Comparison of ENCODE assay signal across 15 cellular contexts in genomic region chr6:154292855-154293519, GRCh38.
DNase-seq lines count a peak whose midpoint lies in the region; ATAC-seq and TF ChIP-seq lines count a peak whose summit lies in the region.
"Had no signal": no experiment of that assay in that cellular context is flagged by ENCODE, and none has a peak within 500 bp of the region (broad histone marks: within the 10 kb centered on the region; RNA-seq: fewer than 3 reads in every experiment).

No MANE protein-coding gene starts in this region.

- H3K27me3 Mint-ChIP-seq in HFFc6 (ENCODE audit: insufficient read depth) = peaks cover 2% of the 10 kb centered on the region
- H3K27me3 Mint-ChIP-seq: activated naive CD8-positive, alpha-beta T cell treated with anti-CD3 and anti-CD28 coated beads for 36 hours had no signal

- 82% methylated on average over 4 of the region's 4 CpGs for WGBS in mammary epithelial cell (ENCODE audit: low coverage, missing lambda C conversion rate)

- H3K27me3 ChIP-seq in mammary epithelial cell (ENCODE audit: insufficient read depth, low read length) (no peaks in the 10 kb centered on the region), left lung (no peaks in the 10 kb centered on the region)
- H3K27me3 ChIP-seq: esophagus squamous epithelium had no signal

- H3K9me3 Mint-ChIP-seq in HFFc6 = no peaks in the 10 kb centered on the region

- H3K4me3 ChIP-seq in mammary epithelial cell (replicated peaks in 1 of 3; ENCODE audit: insufficient read depth in 1 of 3, low read depth in 2 of 3, low read length in 3 of 3) (no peak overlapping the region), left lung (no peak overlapping the region), coronary artery (no peak overlapping the region)
- H3K4me3 ChIP-seq: esophagus squamous epithelium had no signal

- H3K27ac ChIP-seq in mammary epithelial cell (ENCODE audit: insufficient read depth, low read depth, low read length) (peak overlapping the region; percentile 28), left lung (peak overlapping the region; percentile 13 to 57), coronary artery (no peak overlapping the region)

- DNase-seq in ACHN (peak; percentile 59), HFFc6 (peak; percentile 70), mammary epithelial cell (peak; percentile 52), left lung (no peak), coronary artery (ENCODE audit: low spot score) (no peak), COLO668 (lab: John Stamatoyannopoulos, UW; ENCODE audit: unreplicated experiment) (no peak), DMS114 treated with DMSO at 0.1 percent for 48 hours (lab: John Stamatoyannopoulos, UW; ENCODE audit: unreplicated experiment) (no peak)
- DNase-seq in stimulated activated CD4-positive, alpha-beta T cell treated with anti-CD3 and anti-CD28 coated beads, Interleukin-4, amount 100 ng/mL, for 1 hour = no peak
- DNase-seq: activated CD4-positive, alpha-beta T cell treated with anti-CD3 and anti-CD28 coated beads for 1 hour; activated naive CD8-positive, alpha-beta T cell treated with anti-CD3 and anti-CD28 coated beads for 36 hours; esophagus squamous epithelium; NCI-H1092; OCI-M1; stimulated activated naive CD4-positive, alpha-beta T cell had no signal

- no peaks in the 10 kb centered on the region for H3K9me3 ChIP-seq in mammary epithelial cell (replicated peaks; ENCODE audit: insufficient read depth, low read length)
- H3K9me3 ChIP-seq in left lung = no peaks in the 10 kb centered on the region
- H3K9me3 ChIP-seq: esophagus squamous epithelium had no signal

- in situ Hi-C loops in ACHN (cut with HindIII; ENCODE audit: low pct_ligation_motif_present, low pct_unique_long_range_greater_than_20kb, low sequenced_read_pairs) (no loop called here), mammary epithelial cell (cut with MboI; ENCODE audit: low sequenced_read_pairs in 2 of 2) (no loop called here)

- BruUV-seq in mammary epithelial cell (replicated peaks; lab: Mats Ljungman, UMichigan) = no TSS peak

- peak; percentile 48 for ATAC-seq in left lung

- H3K4me1 ChIP-seq in mammary epithelial cell (ENCODE audit: insufficient read depth, low read length) = no peaks in the 10 kb centered on the region
- peaks cover 5 to 13% of the 10 kb centered on the region in 2 donors for H3K4me1 ChIP-seq in left lung

- TF ChIP-seq CTCF in HFFc6 (IDR thresholded peaks at IDR 0.05) (no peak), mammary epithelial cell (conservative IDR thresholded peaks at IDR 0.05 in 1 of 2, IDR thresholded peaks at IDR 0.05 in 1 of 2; ENCODE audit: extremely low read depth in 1 of 2, insufficient read depth in 1 of 2, low read depth in 1 of 2, low read length in 2 of 2) (no peak), left lung (IDR thresholded peaks at IDR 0.05) (no peak), coronary artery (IDR thresholded peaks at IDR 0.05) (no peak)

- no peak overlapping the region for H2AFZ ChIP-seq in mammary epithelial cell (ENCODE audit: low read depth, low read length)

- H3K36me3 Mint-ChIP-seq in HFFc6 (ENCODE audit: low read depth) = no peaks in the 10 kb centered on the region
- H3K36me3 Mint-ChIP-seq: memory B cell had no signal

- peaks cover 44% of the 10 kb centered on the region for H3K4me1 Mint-ChIP-seq in HFFc6 (ENCODE audit: low read depth)
- H3K4me1 Mint-ChIP-seq: memory B cell had no signal

- intact Hi-C loops in mammary epithelial cell (cut with micrococcal nuclease) = loop anchor here (5.0 kb wide), 1 partner anchor 164 kb away; no protein-coding TSS in a partner anchor
- intact Hi-C loops in left lung (cut with DNase I) = no loop called here

- no peaks in the 10 kb centered on the region for H4K20me1 ChIP-seq in mammary epithelial cell (ENCODE audit: insufficient read depth, low read length)

- peak overlapping the region; percentile 85 for H3K27ac Mint-ChIP-seq in HFFc6
- H3K27ac Mint-ChIP-seq: activated naive CD8-positive, alpha-beta T cell treated with anti-CD3 and anti-CD28 coated beads for 36 hours; memory B cell had no signal

- H3K4me2 ChIP-seq in mammary epithelial cell (ENCODE audit: insufficient read depth, low read depth, low read length) = no peak overlapping the region

- dilution Hi-C loops in mammary epithelial cell (cut with HindIII; ENCODE audit: low sequenced_read_pairs) = no loop called here

- CTCF ChIA-PET in mammary epithelial cell (lab: Charles Lee; ENCODE audit: low non-redundant PET) = no interaction called here

- no peak overlapping the region for H3K9ac ChIP-seq in mammary epithelial cell (ENCODE audit: insufficient read depth, low read length)

- H3K36me3 ChIP-seq in mammary epithelial cell (ENCODE audit: insufficient read depth, low read length) (no peaks in the 10 kb centered on the region), left lung (no peaks in the 10 kb centered on the region)
- H3K36me3 ChIP-seq: esophagus squamous epithelium had no signal

- no peaks in the 10 kb centered on the region for H3K79me2 ChIP-seq in mammary epithelial cell (ENCODE audit: insufficient read depth, low read length)

- H3K4me3 Mint-ChIP-seq in HFFc6 = peak overlapping the region; percentile 79
- H3K4me3 Mint-ChIP-seq: activated naive CD8-positive, alpha-beta T cell treated with anti-CD3 and anti-CD28 coated beads for 36 hours; memory B cell had no signal

Comparison
In these comparisons a context has a peak if more than half of its experiments do, and no peak if none do; other contexts are left out.
1. DNase-seq: peak in ACHN (single experiment), HFFc6 (single experiment) and mammary epithelial cell (single experiment); none in left lung (0 of 2), coronary artery (single experiment), COLO668 (single experiment), DMS114 treated with DMSO at 0.1 percent for 48 hours (single experiment) and stimulated activated CD4-positive, alpha-beta T cell treated with anti-CD3 and anti-CD28 coated beads, Interleukin-4, amount 100 ng/mL, for 1 hour (single experiment).
2. H3K27ac ChIP-seq: peak in mammary epithelial cell (single experiment) and left lung (2 of 2); none in coronary artery (0 of 2).